10 cellular contexts compared by ENCODE assay signal in the genomic region with DNA sequence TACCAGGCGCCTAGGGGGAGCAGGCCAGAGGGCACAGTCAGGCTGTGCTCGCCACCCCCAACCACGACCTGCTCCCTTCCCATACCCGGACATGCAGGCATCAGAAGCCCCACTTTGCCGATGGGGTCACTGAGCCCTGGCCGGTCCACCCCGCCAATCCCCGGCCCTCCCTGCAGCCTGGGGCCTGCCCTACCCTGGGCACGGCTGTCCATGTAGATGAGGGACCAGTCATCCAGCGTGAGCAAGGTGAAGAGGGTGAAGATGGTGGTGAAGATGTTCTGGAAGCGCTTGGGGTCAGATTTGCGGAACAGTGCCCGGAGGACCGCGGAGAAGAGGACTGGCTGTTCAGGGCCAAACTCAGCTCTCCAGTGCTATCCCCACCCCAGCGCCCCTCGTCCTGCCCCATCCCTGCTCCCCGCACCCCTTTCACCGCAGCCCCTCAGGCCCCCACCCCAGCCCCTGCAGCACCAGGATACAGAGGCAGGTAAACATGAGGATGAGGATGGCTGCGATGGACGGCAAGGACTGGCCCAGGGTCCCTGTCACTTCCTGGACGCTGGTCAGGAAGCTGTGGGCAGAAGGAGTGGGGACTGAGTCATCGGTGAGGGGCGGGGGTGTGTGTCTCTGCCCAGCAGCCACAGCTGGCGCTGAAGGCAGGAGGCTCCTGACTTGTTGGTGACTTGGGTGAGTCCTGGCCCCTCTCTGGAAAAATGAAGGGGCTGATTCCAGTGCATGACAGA. TPM values are rescaled to one million over a fixed set of nuclear protein-coding genes. Genes with fewer than 3 reads are reported as not detected.
A peak's percentile ranks its signal among the peaks of the same experiment; 100 is the strongest.
DNase-seq lines count a peak whose midpoint lies in the region; ATAC-seq and TF ChIP-seq lines count a peak whose summit lies in the region.
"Had no signal": no experiment of that assay in that cellular context is flagged by ENCODE, and none has a peak within 500 bp of the region (broad histone marks: within the 10 kb centered on the region; RNA-seq: fewer than 3 reads in every experiment).

No MANE protein-coding gene starts in this region.

- peaks cover 9 to 11% (median 10%) of the 10 kb centered on the region in 3 donors for H3K27me3 Mint-ChIP-seq in CD14-positive monocyte (ENCODE audit: low read depth in 3 of 3)
- peaks cover 7% of the 10 kb centered on the region for H3K27me3 Mint-ChIP-seq in activated naive CD8-positive, alpha-beta T cell treated with anti-CD3 and anti-CD28 coated beads, Interleukin-2, amount 50 U/mL, for 24 hours

- peak overlapping the region; percentile 47 for H3K4me3 ChIP-seq in Loucy (ENCODE audit: low read length, poor library complexity, severe bottlenecking)

- no peak overlapping the region for H2AFZ ChIP-seq in Loucy (ENCODE audit: low read length)

- intact Hi-C loops in CD14-positive monocyte (cut with micrococcal nuclease) = loop anchor here in 1 of 2 donors (5.0 kb wide), 1 partner anchor 33 kb away; no protein-coding TSS in a partner anchor

- DNase-seq in CD14-positive monocyte (ENCODE audit: low spot score) (peak; percentile 94), lung microvascular endothelial cell (ENCODE audit: low read depth in 2 of 2) (peak; percentile 72 to 85), NCI-H446 (lab: John Stamatoyannopoulos, UW) (no peak), GM10248 (ENCODE audit: extremely low spot score) (no peak)
- DNase-seq in activated naive CD8-positive, alpha-beta T cell treated with anti-CD3 and anti-CD28 coated beads, Interleukin-2, amount 50 U/mL, for 24 hours = peak; percentile 29
- DNase-seq: activated effector memory CD4-positive, alpha-beta T cell treated with anti-CD3 and anti-CD28 coated beads, Interleukin-2, amount 50 U/mL, for 16 hours; left cardiac atrium had no signal

- POLR2A ChIA-PET in GM10248 (lab: Yijun Ruan, JAX) = no interaction called here

- no peaks in the 10 kb centered on the region for H3K79me2 ChIP-seq in Loucy (ENCODE audit: insufficient read depth, low read length)

- H3K36me3 Mint-ChIP-seq in CD14-positive monocyte = peaks cover 20 to 26% of the 10 kb centered on the region in 2 donors
- no peaks in the 10 kb centered on the region for H3K36me3 Mint-ChIP-seq in activated naive CD8-positive, alpha-beta T cell treated with anti-CD3 and anti-CD28 coated beads, Interleukin-2, amount 50 U/mL, for 24 hours (ENCODE audit: low read depth)

- H3K4me1 ChIP-seq in Loucy (ENCODE audit: insufficient read depth, low read length, poor library complexity, severe bottlenecking) = peaks cover 20% of the 10 kb centered on the region

- H3K9me2 ChIP-seq in Loucy (replicated peaks; ENCODE audit: low read depth, low read length) = no peaks in the 10 kb centered on the region

- peak overlapping the region; percentile 77 to 96 (median 91) for H3K27ac Mint-ChIP-seq in CD14-positive monocyte
- H3K27ac Mint-ChIP-seq in activated naive CD8-positive, alpha-beta T cell treated with anti-CD3 and anti-CD28 coated beads, Interleukin-2, amount 50 U/mL, for 24 hours = no peak overlapping the region

- H3K4me2 ChIP-seq in Loucy (ENCODE audit: low read depth, low read length, poor library complexity, severe bottlenecking) = peak overlapping the region; percentile 67

- H3K36me3 ChIP-seq in Loucy (ENCODE audit: insufficient read depth, low read length) = no peaks in the 10 kb centered on the region

- H3K9me3 ChIP-seq in Loucy (ENCODE audit: insufficient read depth, low read depth, low read length) = no peaks in the 10 kb centered on the region

- TF ChIP-seq CTCF in CD14-positive monocyte (IDR thresholded peaks at IDR 0.05) (no peak), Loucy (conservative IDR thresholded peaks at IDR 0.05; ENCODE audit: low read length) (no peak), GM10248 (IDR thresholded peaks at IDR 0.05; ENCODE audit: control extremely low read depth, extremely low read depth, low read depth, missing control alignments) (no peak)

- no peaks in the 10 kb centered on the region for H3K27me3 ChIP-seq in Loucy (ENCODE audit: insufficient read depth, low read length, poor library complexity, severe bottlenecking)

- H4K20me1 ChIP-seq in Loucy (ENCODE audit: insufficient read depth, low read length, poor library complexity, severe bottlenecking) = no peaks in the 10 kb centered on the region

- peaks cover 31% of the 10 kb centered on the region for H3K4me1 Mint-ChIP-seq in CD14-positive monocyte
- peaks cover 21% of the 10 kb centered on the region for H3K4me1 Mint-ChIP-seq in activated naive CD8-positive, alpha-beta T cell treated with anti-CD3 and anti-CD28 coated beads, Interleukin-2, amount 50 U/mL, for 24 hours

- H3F3A ChIP-seq in Loucy (ENCODE audit: low read depth) = no peaks in the 10 kb centered on the region

- ATAC-seq in activated naive CD8-positive, alpha-beta T cell treated with anti-CD3 and anti-CD28 coated beads, Interleukin-2, amount 50 U/mL, for 24 hours = peak; percentile 30
- ATAC-seq in GM19328 (IDR thresholded peaks at IDR 0.05; ENCODE audit: unreplicated experiment) (no peak), GM21619 (IDR thresholded peaks at IDR 0.05; ENCODE audit: unreplicated experiment) (no peak)

- CTCF ChIA-PET in GM10248 (lab: Yijun Ruan, JAX) = interaction anchor here (1.2 to 5.2 kb wide), 4 partner anchors 11 to 136 kb away, joined by 3 to 67 read pairs (median 30); a partner anchor contains a TSS

- H3K4me3 Mint-ChIP-seq in CD14-positive monocyte = peak overlapping the region; percentile 65 to 77
- H3K4me3 Mint-ChIP-seq in activated naive CD8-positive, alpha-beta T cell treated with anti-CD3 and anti-CD28 coated beads, Interleukin-2, amount 50 U/mL, for 24 hours = no peak overlapping the region

- H3K9me3 Mint-ChIP-seq in CD14-positive monocyte = peaks cover 0 to 2% (median 0%) of the 10 kb centered on the region in 7 donors
- H3K9me3 Mint-ChIP-seq in activated naive CD8-positive, alpha-beta T cell treated with anti-CD3 and anti-CD28 coated beads, Interleukin-2, amount 50 U/mL, for 24 hours = no peaks in the 10 kb centered on the region

- peak overlapping the region; percentile 29 for H3K9ac ChIP-seq in Loucy (ENCODE audit: low read depth, low read length, poor library complexity, severe bottlenecking)

RNA-seq across cellular contexts. Expression of a gene that starts 5.5 kb away (rescaled TPM):
- 10 to 100 TPM; 22.0 to 24.1 TPM for polyA plus RNA-seq in CD14-positive monocyte
- total RNA-seq in lung microvascular endothelial cell = 0.22 TPM in 1 of 2 replicates, not detected in the other

RNA-seq across cellular contexts. Expression of a gene that starts 9.0 kb away (rescaled TPM):
- under 1 TPM in 1 of 2 donors, not detected in 1; 0.41 TPM for polyA plus RNA-seq in CD14-positive monocyte
- total RNA-seq in lung microvascular endothelial cell = 0.20 and 0.22 TPM in 2 replicates

RNA-seq across cellular contexts. Expression of a gene that starts 18.5 kb away (rescaled TPM):
- polyA plus RNA-seq in CD14-positive monocyte = 100 to 1,000 TPM; 142 to 175 TPM
- total RNA-seq in lung microvascular endothelial cell = 19.2 and 20.5 TPM in 2 replicates

RNA-seq across cellular contexts. Expression of a gene that starts 18.8 kb away (rescaled TPM):
- polyA plus RNA-seq in CD14-positive monocyte = 10 to 100 TPM; 16.4 to 18.2 TPM
- total RNA-seq in lung microvascular endothelial cell = 17.0 and 21.8 TPM in 2 replicates

RNA-seq across cellular contexts. Expression of a gene that starts 28.2 kb away (rescaled TPM):
- polyA plus RNA-seq in CD14-positive monocyte = not detected
- total RNA-seq in lung microvascular endothelial cell = 0.20 and 0.22 TPM in 2 replicates

Comparison
In these comparisons a context has a peak if more than half of its experiments do, and no peak if none do; other contexts are left out.
1. DNase-seq: peak in CD14-positive monocyte (single experiment), activated naive CD8-positive, alpha-beta T cell treated with anti-CD3 and anti-CD28 coated beads, Interleukin-2, amount 50 U/mL, for 24 hours (single experiment) and lung microvascular endothelial cell (2 of 2); none in NCI-H446 (0 of 2) and GM10248 (single experiment).